In genomic region chr5:131200560-131200959, GRCh38 we compare ENCODE assay signal across 34 cellular contexts.
"Had no signal": no experiment of that assay in that cellular context is flagged by ENCODE, and none has a peak within 500 bp of the region (broad histone marks: within the 10 kb centered on the region; RNA-seq: fewer than 3 reads in every experiment).

No MANE protein-coding gene starts in this region.

- FAIRE-seq: astrocyte, TTC549 had no signal

- DNase-seq: activated B cell treated with CpG ODN at 0.5 μM for 24 hours; activated CD4-positive, alpha-beta memory T cell treated with anti-CD3 and anti-CD28 coated beads for 36 hours; activated CD4-positive, alpha-beta T cell treated with anti-CD3 and anti-CD28 coated beads for 4 hours; activated CD4-positive, alpha-beta T cell treated with anti-CD3 and anti-CD28 coated beads, Interleukin-2, amount 10 ng/mL, durations not matched to agents 24 days and 14 days; activated CD4-positive, alpha-beta T cell treated with anti-CD3 and anti-CD28 coated beads, Interleukin-2, amount 50 U/mL, for 1 hour; activated CD4-positive, alpha-beta T cell treated with anti-CD3 and anti-CD28 coated beads, Interleukin-2, amount 50 U/mL, for 4 hours; activated CD4-positive, CD25-positive, alpha-beta regulatory T cell treated with anti-CD3 and anti-CD28 coated beads, Interleukin-2, amount 50 U/mL, for 72 hours; activated CD8-positive, alpha-beta memory T cell treated with anti-CD3 and anti-CD28 coated beads, Interleukin-2, amount 50 U/mL, for 4 hours; activated CD8-positive, alpha-beta T cell treated with anti-CD3 and anti-CD28 coated beads for 36 hours; activated effector memory CD4-positive, alpha-beta T cell treated with anti-CD3 and anti-CD28 coated beads, Interleukin-2, amount 50 U/mL, for 16 hours; activated gamma-delta T cell treated with Interleukin-2 at 50 U/mL for 16 hours; activated naive CD4-positive, alpha-beta T cell; activated naive CD4-positive, alpha-beta T cell treated with anti-CD3 and anti-CD28 coated beads for 36 hours; activated naive CD4-positive, alpha-beta T cell treated with anti-CD3 and anti-CD28 coated beads, Interleukin-2, amount 50 U/mL, for 16 hours; activated naive CD8-positive, alpha-beta T cell treated with anti-CD3 and anti-CD28 coated beads for 36 hours; activated T-cell treated with anti-CD3 and anti-CD28 coated beads for 4 hours; activated T-cell treated with anti-CD3 and anti-CD28 coated beads, Interleukin-2, amount 50 U/mL, for 1 hour; activated T-cell treated with anti-CD3 and anti-CD28 coated beads, Interleukin-2, amount 50 U/mL, for 4 hours; activated T-cell treated with anti-CD3 and anti-CD28 coated beads, Interleukin-2, amount 50 U/mL, for 72 hours; adrenal gland; amniotic stem cell; aorta; body of pancreas; brain microvascular endothelial cell; central memory CD4-positive, alpha-beta T cell; T-cell; T-helper 2 cell; T-helper 9 cell had no signal

- H3K36me3 ChIP-seq: adrenal gland, brain microvascular endothelial cell, breast epithelium had no signal

- H3K4me1 ChIP-seq: adrenal gland, body of pancreas, breast epithelium had no signal

- H3K27ac ChIP-seq: adrenal gland, body of pancreas, brain microvascular endothelial cell, breast epithelium, VCaP had no signal

- ATAC-seq: activated CD8-positive, alpha-beta T cell treated with anti-CD3 and anti-CD28 coated beads for 36 hours; activated naive CD4-positive, alpha-beta T cell treated with anti-CD3 and anti-CD28 coated beads, Interleukin-2, amount 50 U/mL, for 72 hours; activated T-cell treated with anti-CD3 and anti-CD28 coated beads, Interleukin-2, amount 50 U/mL, for 4 hours; activated T-cell treated with anti-CD3 and anti-CD28 coated beads, Interleukin-2, amount 50 U/mL, for 72 hours; activated T-helper 17 cell treated with anti-CD3 and anti-CD28 coated beads, Interleukin-2, amount 50 U/mL, for 72 hours; body of pancreas; T-cell had no signal

- H3K27me3 ChIP-seq: adrenal gland, body of pancreas, brain microvascular endothelial cell, breast epithelium had no signal

- H3K9me3 ChIP-seq: adrenal gland, body of pancreas, breast epithelium had no signal

- H3K4me3 ChIP-seq: adrenal gland, body of pancreas, breast epithelium had no signal
